In the genomic region with DNA sequence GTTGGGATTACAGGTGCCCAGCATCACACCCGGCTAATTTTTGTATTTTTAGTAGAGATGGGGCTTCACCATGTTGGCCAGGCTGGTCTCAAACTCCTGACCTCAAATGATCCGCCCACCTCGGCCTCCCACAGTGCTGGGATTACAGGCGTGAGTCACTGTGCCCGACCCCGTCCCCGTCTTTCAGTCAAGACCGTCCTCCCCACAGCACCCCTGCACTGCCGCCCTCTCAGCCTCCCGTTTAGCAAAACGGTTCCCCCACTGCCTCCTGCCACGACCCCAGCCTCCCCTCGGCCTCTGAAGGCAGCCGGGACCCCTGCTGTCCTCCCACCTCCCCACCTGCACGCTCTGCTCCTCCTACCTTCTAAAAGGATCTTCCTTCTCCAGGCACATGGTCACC, we compare ENCODE assay signal across 12 cellular contexts. TPM values are rescaled to one million over a fixed set of nuclear protein-coding genes. Genes with fewer than 3 reads are reported as not detected.
A peak's percentile ranks its signal among the peaks of the same experiment; 100 is the strongest.
DNase-seq lines count a peak whose midpoint lies in the region; ATAC-seq, FAIRE-seq and TF ChIP-seq lines count a peak whose summit lies in the region.
"Not testable (repeated sequence)": the region's sequence is repeated elsewhere in the genome, so short reads cannot be mapped to it uniquely, and the experiment has no call there.
"Had no signal": no experiment of that assay in that cellular context is flagged by ENCODE, and none has a peak within 500 bp of the region (broad histone marks: within the 10 kb centered on the region; RNA-seq: fewer than 3 reads in every experiment).

No MANE protein-coding gene starts in this region.

- not testable (repeated sequence) for H3K4me3 ChIP-seq in CD4-positive, alpha-beta memory T cell (ENCODE audit: low read length in 2 of 2); NT2/D1 (ENCODE audit: insufficient read length, low read depth); H1 (ENCODE audit: extremely low read depth in 1 of 4, insufficient read depth in 2 of 4, low read depth in 3 of 4, low read length in 4 of 4)

- not testable (repeated sequence) for H3K27ac ChIP-seq in CD4-positive, alpha-beta memory T cell (ENCODE audit: low read depth, low read length); H1 (ENCODE audit: low read depth, low read length)

- not testable (repeated sequence) for H4K5ac ChIP-seq in H1 (ENCODE audit: insufficient read length, low read depth, low read length)

- H3K23ac ChIP-seq in H1 (ENCODE audit: insufficient read length): not testable (repeated sequence)

- H3K27ac Mint-ChIP-seq in CD4-positive, alpha-beta memory T cell: peak overlapping the region in 4 of 7 donors; percentile 29 to 63 (median 36)
- peak overlapping the region; percentile 76 for H3K27ac Mint-ChIP-seq in activated CD4-positive, alpha-beta T cell treated with anti-CD3 and anti-CD28 coated beads for 36 hours
- peak overlapping the region; percentile 8 for H3K27ac Mint-ChIP-seq in activated naive CD4-positive, alpha-beta T cell treated with anti-CD3 and anti-CD28 coated beads for 36 hours
- H3K27ac Mint-ChIP-seq in stimulated activated naive CD8-positive, alpha-beta T cell treated with anti-CD3 and anti-CD28 coated beads, Interleukin-15, Interleukin-2, amounts not matched to agents 100 ng/mL and 50 ng/mL, for 24 hours: peak overlapping the region; percentile 52

- TF ChIP-seq RAD21 in H1 (IDR thresholded peaks at IDR 0.05 in 1 of 2, conservative IDR thresholded peaks at IDR 0.05 in 1 of 2; ENCODE audit: low read depth in 2 of 2, low read length in 2 of 2): not testable (repeated sequence)

- not testable (repeated sequence) for H3K4ac ChIP-seq in H1 (replicated peaks; ENCODE audit: insufficient read length, low read depth, low read length)

- H3K79me2 ChIP-seq in H1 (ENCODE audit: control insufficient read depth in 1 of 2, insufficient read depth in 2 of 2, low read length in 2 of 2): not testable (repeated sequence)

- not testable (repeated sequence) for H4K20me1 ChIP-seq in H1 (replicated peaks in 1 of 2; ENCODE audit: control insufficient read depth in 1 of 2, insufficient read depth in 2 of 2, low read length in 2 of 2)

- H3K23me2 ChIP-seq in H1 (ENCODE audit: low read depth, low read length): not testable (repeated sequence)

- not testable (repeated sequence) for H2BK120ac ChIP-seq in H1 (replicated peaks; ENCODE audit: low read depth, low read length)

- H2AFZ ChIP-seq in H1 (ENCODE audit: low read length): not testable (repeated sequence)

- peak overlapping the region; percentile 91 for H4K91ac ChIP-seq in H1 (replicated peaks; ENCODE audit: insufficient read length, low read length)

- CTCF ChIA-PET in CD4-positive, alpha-beta memory T cell (lab: Charles Lee; ENCODE audit: partially characterized antibody); activated CD4-positive, alpha-beta T cell treated with anti-CD3 and anti-CD28 coated beads for 36 hours (lab: Charles Lee); activated naive CD4-positive, alpha-beta T cell treated with anti-CD3 and anti-CD28 coated beads for 36 hours (lab: Charles Lee); H1 (lab: Charles Lee; ENCODE audit: partially characterized antibody): not testable (repeated sequence)

- not testable (repeated sequence) for H3K14ac ChIP-seq in H1 (ENCODE audit: insufficient read length)

- peak overlapping the region; percentile 50 for H3K9ac ChIP-seq in NT2/D1 (ENCODE audit: insufficient read length, low read depth)
- H3K9ac ChIP-seq in H1 (replicated peaks in 1 of 4; ENCODE audit: extremely low read depth in 1 of 4, low read depth in 3 of 4, low read length in 3 of 4): not testable (repeated sequence)

- H3K56ac ChIP-seq in H1 (replicated peaks; ENCODE audit: insufficient read length, low read depth, low read length): not testable (repeated sequence)

- peak overlapping the region; percentile 24; the same call in 1 of the 2 replicates for H3K18ac ChIP-seq in H1 (ENCODE audit: extremely low read depth, low read length)

- H2AK5ac ChIP-seq in H1 (ENCODE audit: low read depth, low read length): not testable (repeated sequence)

- intact Hi-C loops in CD4-positive, alpha-beta memory T cell (cut with micrococcal nuclease); activated naive CD4-positive, alpha-beta T cell treated with anti-CD3 and anti-CD28 coated beads for 36 hours (cut with micrococcal nuclease): not testable (repeated sequence)
- intact Hi-C loops in activated CD4-positive, alpha-beta T cell treated with anti-CD3 and anti-CD28 coated beads for 36 hours (cut with DNase I, micrococcal nuclease): loop anchor here in 1 of 2 experiments (5.0 kb wide), 1 partner anchor 65 kb away; the partner anchor contains the start of gene TNFRSF18

- H3K27me3 ChIP-seq in CD4-positive, alpha-beta memory T cell (ENCODE audit: insufficient read depth, low read length); NT2/D1 (ENCODE audit: insufficient read depth, insufficient read length); H1 (replicated peaks in 1 of 4; ENCODE audit: control insufficient read depth in 3 of 4, extremely low read depth in 1 of 4, insufficient read depth in 3 of 4, low read length in 3 of 4): not testable (repeated sequence)

- H3K4me3 Mint-ChIP-seq in CD4-positive, alpha-beta memory T cell: peak overlapping the region in 1 of 8 donors; percentile 10
- H3K4me3 Mint-ChIP-seq in activated CD4-positive, alpha-beta T cell treated with anti-CD3 and anti-CD28 coated beads for 36 hours; activated naive CD4-positive, alpha-beta T cell treated with anti-CD3 and anti-CD28 coated beads for 36 hours; stimulated activated naive CD8-positive, alpha-beta T cell treated with anti-CD3 and anti-CD28 coated beads, Interleukin-15, Interleukin-2, amounts not matched to agents 100 ng/mL and 50 ng/mL, for 24 hours: not testable (repeated sequence)

- not testable (repeated sequence) for H3K27me3 Mint-ChIP-seq in CD4-positive, alpha-beta memory T cell; activated CD4-positive, alpha-beta T cell treated with anti-CD3 and anti-CD28 coated beads for 36 hours; activated naive CD4-positive, alpha-beta T cell treated with anti-CD3 and anti-CD28 coated beads for 36 hours (ENCODE audit: low read depth); stimulated activated naive CD8-positive, alpha-beta T cell treated with anti-CD3 and anti-CD28 coated beads, Interleukin-15, Interleukin-2, amounts not matched to agents 100 ng/mL and 50 ng/mL, for 24 hours

- FAIRE-seq in H1 (lab: Jason Lieb, UNC): not testable (repeated sequence)

- H4K8ac ChIP-seq in H1 (ENCODE audit: extremely low read depth, insufficient read depth, low read length): not testable (repeated sequence)

- not testable (repeated sequence) for H3K9me3 ChIP-seq in CD4-positive, alpha-beta memory T cell (ENCODE audit: control insufficient read depth in 1 of 2, low read length in 2 of 2); NT2/D1 (ENCODE audit: insufficient read depth, low read length); H1 (ENCODE audit: insufficient read depth in 2 of 2, low read depth in 1 of 2, low read length in 1 of 2)

- not testable (repeated sequence) for ATAC-seq in activated CD4-positive, alpha-beta T cell treated with anti-CD3 and anti-CD28 coated beads for 36 hours

- not testable (repeated sequence) for H2BK15ac ChIP-seq in H1 (ENCODE audit: low read length)

- H3K36me3 Mint-ChIP-seq in CD4-positive, alpha-beta memory T cell; activated CD4-positive, alpha-beta T cell treated with anti-CD3 and anti-CD28 coated beads for 36 hours (ENCODE audit: low read depth); activated naive CD4-positive, alpha-beta T cell treated with anti-CD3 and anti-CD28 coated beads for 36 hours (ENCODE audit: low read depth); stimulated activated naive CD8-positive, alpha-beta T cell treated with anti-CD3 and anti-CD28 coated beads, Interleukin-15, Interleukin-2, amounts not matched to agents 100 ng/mL and 50 ng/mL, for 24 hours (ENCODE audit: low read depth): not testable (repeated sequence)

- not testable (repeated sequence) for H3K79me1 ChIP-seq in H1 (ENCODE audit: low read depth, low read length)

- peak overlapping the region; percentile 84; the same call in 1 of the 2 replicates for H2BK12ac ChIP-seq in H1 (ENCODE audit: low read depth, low read length)

- TF ChIP-seq CTCF in H1 (IDR thresholded peaks at IDR 0.05; ENCODE audit: control extremely low read depth in 1 of 3, insufficient read depth in 1 of 3, low read depth in 1 of 3, low read length in 3 of 3): not testable (repeated sequence)

- not testable (repeated sequence) for H3K4me2 ChIP-seq in H1 (ENCODE audit: insufficient read depth in 1 of 2, low read depth in 2 of 2, low read length in 2 of 2)

- not testable (repeated sequence) for H2BK5ac ChIP-seq in H1 (ENCODE audit: low read depth, low read length)

- WGBS in H1 (ENCODE audit: extremely low coverage in 1 of 2, insufficient coverage in 1 of 2, insufficient read length in 1 of 2, insufficient replicate concordance in 2 of 2, low coverage in 1 of 2, low lambda C conversion rate in 2 of 2, missing lambda C conversion rate in 1 of 2), 2 experiments: 83% methylated on average over 14 of the region's 15 CpGs; no CpG with 5 or more reads in 1 of the 2 experiments

- not testable (repeated sequence) for TF ChIP-seq POLR2A in H1 (IDR thresholded peaks at IDR 0.05; ENCODE audit: control extremely low read depth in 1 of 2, low read depth in 2 of 2, low read length in 2 of 2)

- POLR2A ChIA-PET in CD4-positive, alpha-beta memory T cell (lab: Charles Lee; ENCODE audit: partially characterized antibody); activated CD4-positive, alpha-beta T cell treated with anti-CD3 and anti-CD28 coated beads for 36 hours (lab: Charles Lee); H1 (lab: Charles Lee; ENCODE audit: partially characterized antibody): not testable (repeated sequence)

- not testable (repeated sequence) for DNase-seq in CD4-positive, alpha-beta memory T cell; NT2/D1 (ENCODE audit: low read depth, low spot score); activated naive CD4-positive, alpha-beta T cell treated with anti-CD3 and anti-CD28 coated beads for 36 hours; H1 (ENCODE audit: low read depth in 1 of 2, low spot score in 2 of 2)
- DNase-seq in activated CD4-positive, alpha-beta T cell treated with anti-CD3 and anti-CD28 coated beads for 36 hours: peak; percentile 58
- peak; percentile 62 for DNase-seq in activated CD8-positive, alpha-beta memory T cell treated with anti-CD3 and anti-CD28 coated beads, Interleukin-2, amount 50 U/mL, for 48 hours
- DNase-seq in stimulated activated CD4-positive, alpha-beta T cell treated with anti-CD3 and anti-CD28 coated beads, Interleukin-15, amount 100 ng/mL, for 24 hours: peak; percentile 50

- H3K4me1 ChIP-seq in CD4-positive, alpha-beta memory T cell (ENCODE audit: insufficient read depth, low read length): peaks cover 30% of the 10 kb centered on the region
- H3K4me1 ChIP-seq in NT2/D1 (ENCODE audit: insufficient read depth, insufficient read length): peaks cover 13% of the 10 kb centered on the region
- peaks cover 0 to 16% (median 1%) of the 10 kb centered on the region in 4 experiments; a peak in 4 of 7 replicates for H3K4me1 ChIP-seq in H1 (replicated peaks in 1 of 4; ENCODE audit: control insufficient read depth in 3 of 4, insufficient read depth in 4 of 4, low read length in 3 of 4)

- H3K9me3 Mint-ChIP-seq in CD4-positive, alpha-beta memory T cell; activated CD4-positive, alpha-beta T cell treated with anti-CD3 and anti-CD28 coated beads for 36 hours (ENCODE audit: low read depth); activated naive CD4-positive, alpha-beta T cell treated with anti-CD3 and anti-CD28 coated beads for 36 hours; stimulated activated naive CD8-positive, alpha-beta T cell treated with anti-CD3 and anti-CD28 coated beads, Interleukin-15, Interleukin-2, amounts not matched to agents 100 ng/mL and 50 ng/mL, for 24 hours: not testable (repeated sequence)

- not testable (repeated sequence) for H3K36me3 ChIP-seq in CD4-positive, alpha-beta memory T cell (ENCODE audit: insufficient read depth, low read length); NT2/D1 (ENCODE audit: insufficient read depth, insufficient read length, low read length); H1 (ENCODE audit: control insufficient read depth in 2 of 4, insufficient read depth in 4 of 4, low read length in 3 of 4)

- peaks cover 6 to 22% (median 10%) of the 10 kb centered on the region in 4 donors for H3K4me1 Mint-ChIP-seq in CD4-positive, alpha-beta memory T cell
- peaks cover 22% of the 10 kb centered on the region for H3K4me1 Mint-ChIP-seq in activated CD4-positive, alpha-beta T cell treated with anti-CD3 and anti-CD28 coated beads for 36 hours
- H3K4me1 Mint-ChIP-seq in activated naive CD4-positive, alpha-beta T cell treated with anti-CD3 and anti-CD28 coated beads for 36 hours (ENCODE audit: low read depth): peaks cover 27% of the 10 kb centered on the region
- H3K4me1 Mint-ChIP-seq in stimulated activated naive CD8-positive, alpha-beta T cell treated with anti-CD3 and anti-CD28 coated beads, Interleukin-15, Interleukin-2, amounts not matched to agents 100 ng/mL and 50 ng/mL, for 24 hours (ENCODE audit: low read depth): peaks cover 39% of the 10 kb centered on the region

- not testable (repeated sequence) for H2BK20ac ChIP-seq in H1 (ENCODE audit: low read length)

- not testable (repeated sequence) for TF ChIP-seq EP300 in H1 (IDR thresholded peaks at IDR 0.05; ENCODE audit: borderline replicate concordance in 1 of 2, low read depth in 2 of 2, low read length in 2 of 2)

RNA-seq across cellular contexts. Expression of gene C1orf159, which starts 26.5 kb away (rescaled TPM):
- total RNA-seq in CD4-positive, alpha-beta memory T cell: 10 to 100 TPM; 15.0 to 15.1 TPM
- polyA plus RNA-seq in CD4-positive, alpha-beta memory T cell: 1 to 10 TPM; 3.8 to 7.9 TPM
- 10 to 100 TPM; 11.3 to 13.5 TPM for total RNA-seq in activated CD4-positive, alpha-beta T cell treated with anti-CD3 and anti-CD28 coated beads for 36 hours
- total RNA-seq in activated naive CD4-positive, alpha-beta T cell treated with anti-CD3 and anti-CD28 coated beads for 36 hours: 10 to 100 TPM; 14.9 to 18.6 TPM
- total RNA-seq in H1 (2021; fragmentation: NEBNext Ultra II Directional; extraction: Animal tissue kit (Norgen Biotek cat#: 25700)): 10.9 and 12.4 TPM in 2 replicates
- polyA plus RNA-seq in H1 (2011; rRNA removed): 10.0 and 15.7 TPM in 2 replicates
- 11.1 TPM for polyA plus RNA-seq in H1 (2011; cell fraction: cytosol; rRNA removed)
- polyA plus RNA-seq in H1 (2011; cell fraction: nucleus; rRNA removed): 45.2 TPM
- polyA plus RNA-seq in H1 (2012, experiment 1 of 2): 6.7 to 11.8 TPM (median 10.8 TPM) in 4 replicates
- 9.1 TPM for polyA plus RNA-seq in H1 (2012, experiment 2 of 2)
- polyA plus RNA-seq in H1 (2013, experiment 1 of 2): 8.9 TPM
- 8.4 TPM for polyA plus RNA-seq in H1 (2013, experiment 2 of 2)
- 2.8 and 4.3 TPM in 2 replicates for polyA minus RNA-seq in H1 (2011; rRNA and poly(A)+ RNA removed)
- 5.1 TPM for polyA minus RNA-seq in H1 (2011; cell fraction: cytosol; rRNA and poly(A)+ RNA removed)
- polyA minus RNA-seq in H1 (2011; cell fraction: nucleus; rRNA and poly(A)+ RNA removed): 14.2 TPM

RNA-seq across cellular contexts. Expression of gene TTLL10, which starts 31.3 kb away (rescaled TPM):
- not detected for total RNA-seq in CD4-positive, alpha-beta memory T cell
- under 1 TPM; 0.27 to 0.45 TPM for polyA plus RNA-seq in CD4-positive, alpha-beta memory T cell
- not detected for total RNA-seq in activated CD4-positive, alpha-beta T cell treated with anti-CD3 and anti-CD28 coated beads for 36 hours
- total RNA-seq in activated naive CD4-positive, alpha-beta T cell treated with anti-CD3 and anti-CD28 coated beads for 36 hours: not detected
- 1.6 and 1.7 TPM in 2 replicates for total RNA-seq in H1 (2021; fragmentation: NEBNext Ultra II Directional; extraction: Animal tissue kit (Norgen Biotek cat#: 25700))
- 1.1 and 2.0 TPM in 2 replicates for polyA plus RNA-seq in H1 (2011; rRNA removed)
- polyA plus RNA-seq in H1 (2011; cell fraction: cytosol; rRNA removed): 1.0 TPM
- polyA plus RNA-seq in H1 (2011; cell fraction: nucleus; rRNA removed): 3.8 TPM
- 0.94 to 4.7 TPM (median 1.1 TPM) in 4 replicates for polyA plus RNA-seq in H1 (2012, experiment 1 of 2)
- polyA plus RNA-seq in H1 (2012, experiment 2 of 2): 0.24 TPM
- polyA plus RNA-seq in H1 (2013, experiment 1 of 2): 0.73 TPM
- 0.55 TPM for polyA plus RNA-seq in H1 (2013, experiment 2 of 2)
- polyA minus RNA-seq in H1 (2011; rRNA and poly(A)+ RNA removed): 0.51 and 1.3 TPM in 2 replicates
- polyA minus RNA-seq in H1 (2011; cell fraction: cytosol; rRNA and poly(A)+ RNA removed): not detected
- polyA minus RNA-seq in H1 (2011; cell fraction: nucleus; rRNA and poly(A)+ RNA removed): 1.5 TPM
- total RNA-seq: CD8-positive, alpha-beta memory T cell; HT1080; LHCN-M2 had no signal
- polyA plus RNA-seq: BJ; CD8-positive, alpha-beta memory T cell had no signal

Comparison
In these comparisons a context has a peak if more than half of its experiments do, and no peak if none do; other contexts are left out.
1. H3K27ac Mint-ChIP-seq: peak in every context shown above with its lines; median percentile 76 in activated CD4-positive, alpha-beta T cell treated with anti-CD3 and anti-CD28 coated beads for 36 hours; 52 in stimulated activated naive CD8-positive, alpha-beta T cell treated with anti-CD3 and anti-CD28 coated beads, Interleukin-15, Interleukin-2, amounts not matched to agents 100 ng/mL and 50 ng/mL, for 24 hours; 36 in CD4-positive, alpha-beta memory T cell; 8 in activated naive CD4-positive, alpha-beta T cell treated with anti-CD3 and anti-CD28 coated beads for 36 hours.